Comparison of ENCODE assay signal across 7 cellular contexts in genomic region chr19:49039736-49040135, GRCh38. TPM values are rescaled to one million over a fixed set of nuclear protein-coding genes. Genes with fewer than 3 reads are reported as not detected.
"Had no signal": no experiment of that assay in that cellular context is flagged by ENCODE, and none has a peak within 500 bp of the region (broad histone marks: within the 10 kb centered on the region; RNA-seq: fewer than 3 reads in every experiment).

No MANE protein-coding gene starts in this region.

RNA-seq across cellular contexts. Expression of gene CGB1, which starts 3.0 kb away (rescaled TPM):
- total RNA-seq: H1, H7, H9 had no signal
- polyA plus RNA-seq: GM23248, GM23338, H1 had no signal

RNA-seq across cellular contexts. Expression of gene CGB5, which starts 3.9 kb away (rescaled TPM):
- total RNA-seq: GM23248, GM23338, H7, H9 had no signal
- polyA plus RNA-seq: GM23338 had no signal

RNA-seq across cellular contexts. Expression of gene CGB2, which starts 8.0 kb away (rescaled TPM):
- total RNA-seq: GM23248, GM23338, H4, H7 had no signal
- polyA plus RNA-seq: GM23248 had no signal

RNA-seq across cellular contexts. Expression of gene CGB8, which starts 9.2 kb away (rescaled TPM):
- total RNA-seq: GM23338, H1, H7, H9 had no signal
- polyA plus RNA-seq: GM23338 had no signal

RNA-seq across cellular contexts. Expression of gene CGB3, which starts 15.6 kb away (rescaled TPM):
- total RNA-seq: GM23248, GM23338, H1, H4, H7, HFFc6 had no signal
- polyA plus RNA-seq: GM23338, H1 had no signal
